Comparison of ENCODE assay signal across 8 cellular contexts in genomic region chr17:42133461-42134041, GRCh38.
DNase-seq lines count a peak whose midpoint lies in the region.

No MANE protein-coding gene starts in this region.

- in situ Hi-C loops in KBM-7 (cut with MboI; ENCODE audit: low pct_unique_long_range_greater_than_20kb, low sequenced_read_pairs) = no loop called here

- DNase-seq in activated gamma-delta T cell treated with Interleukin-2 at 50 U/mL for 16 hours (peak; percentile 38), activated gamma-delta T cell (lab: John Stamatoyannopoulos, UW) (no peak), left kidney (ENCODE audit: low read depth, low spot score) (peak; percentile 51), NCI-H1048 (lab: John Stamatoyannopoulos, UW) (no peak), KBM-7 (no peak), EL (no peak)
- DNase-seq in activated CD4-positive, alpha-beta T cell treated with anti-CD3 and anti-CD28 coated beads, Interleukin-2, amount 50 U/mL, for 1 hour = peak; percentile 27

- H3K9me3 ChIP-seq in KOPT-K1 (ENCODE audit: insufficient read depth, low read length, poor library complexity, severe bottlenecking) = no peaks in the 10 kb centered on the region

- peaks cover 74% of the 10 kb centered on the region for H3K36me3 ChIP-seq in KOPT-K1 (ENCODE audit: insufficient read depth, low read length)

- H3K27ac ChIP-seq in KOPT-K1 (ENCODE audit: low read depth, low read length, poor library complexity, severe bottlenecking) = peak overlapping the region; percentile 35

Comparison
In these comparisons a context has a peak if more than half of its experiments do, and no peak if none do; other contexts are left out.
1. DNase-seq: peak in activated gamma-delta T cell treated with Interleukin-2 at 50 U/mL for 16 hours (single experiment), activated CD4-positive, alpha-beta T cell treated with anti-CD3 and anti-CD28 coated beads, Interleukin-2, amount 50 U/mL, for 1 hour (single experiment) and left kidney (single experiment); none in activated gamma-delta T cell (single experiment), NCI-H1048 (single experiment), KBM-7 (single experiment) and EL (single experiment).